2 cellular contexts compared by ENCODE assay signal in genomic region chr1:246506440-246506784, GRCh38.
A peak's percentile ranks its signal among the peaks of the same experiment; 100 is the strongest.
TF ChIP-seq lines count a peak whose summit lies in the region.

No MANE protein-coding gene starts in this region.

TF ChIP-seq in HEK293, 187 proteins besides CTCF, POLR2A, EP300 and RAD21:
- no peak for TF ChIP-seq RBAK (tag by site-specific recombination; IDR thresholded peaks at IDR 0.05)
- 0 out of 2 replicates have a peak, but pooled peaks have one; percentile 4 for TF ChIP-seq GLIS1 (tag by site-specific recombination; IDR thresholded peaks at IDR 0.05)
- no peak for TF ChIP-seq KLF8 (tag by site-specific recombination; IDR thresholded peaks at IDR 0.05)
- no peak for TF ChIP-seq ZSCAN16 (tag by site-specific recombination; IDR thresholded peaks at IDR 0.05)
- no peak for TF ChIP-seq ZNF639 (tag by site-specific recombination; IDR thresholded peaks at IDR 0.05)
- 0 out of 2 replicates have a peak, but pooled peaks have one; percentile 33 for TF ChIP-seq REST (tag by site-specific recombination; IDR thresholded peaks at IDR 0.05)
- TF ChIP-seq SP3 (tag by site-specific recombination; IDR thresholded peaks at IDR 0.05): 0 out of 2 replicates have a peak, but pooled peaks have one; percentile 16
- TF ChIP-seq ZNF214 (tag by site-specific recombination; IDR thresholded peaks at IDR 0.05; ENCODE audit: borderline replicate concordance): no peak
- no peak for TF ChIP-seq ZNF626 (tag by site-specific recombination; IDR thresholded peaks at IDR 0.05)
- no peak for TF ChIP-seq ZNF155 (tag by site-specific recombination; IDR thresholded peaks at IDR 0.05)
- TF ChIP-seq ZNF549 (tag by site-specific recombination; IDR thresholded peaks at IDR 0.05): no peak
- TF ChIP-seq MYNN (tag by site-specific recombination; IDR thresholded peaks at IDR 0.05; ENCODE audit: borderline replicate concordance): no peak

TF ChIP-seq in endothelial cell of umbilical vein, 7 proteins besides CTCF, POLR2A, EP300 and RAD21:
- no peak for TF ChIP-seq FOS (IDR thresholded peaks at IDR 0.05; ENCODE audit: borderline replicate concordance, insufficient read depth, low read length)
- no peak for TF ChIP-seq MAX (IDR thresholded peaks at IDR 0.05; ENCODE audit: insufficient read depth, insufficient read length)
- TF ChIP-seq EZH2 (IDR thresholded peaks at IDR 0.05; ENCODE audit: borderline replicate concordance, low read depth, low read length, severe bottlenecking): no peak
- no peak for TF ChIP-seq MYC (IDR thresholded peaks at IDR 0.05; ENCODE audit: low read depth, low read length)
- no peak for TF ChIP-seq JUN (IDR thresholded peaks at IDR 0.05; ENCODE audit: borderline replicate concordance, insufficient read depth, insufficient read length, low read depth)
- no peak for TF ChIP-seq POLR2AphosphoS5 (IDR thresholded peaks at IDR 0.05; ENCODE audit: insufficient read depth, low read depth, low read length)
- TF ChIP-seq GATA2 (IDR thresholded peaks at IDR 0.05; ENCODE audit: insufficient read depth, insufficient read length, low read depth, low read length): no peak
